In genomic region chr11:22539851-22540376, GRCh38 we compare ENCODE assay signal across 9 cellular contexts.
DNase-seq lines count a peak whose midpoint lies in the region; ATAC-seq, FAIRE-seq and TF ChIP-seq lines count a peak whose summit lies in the region.
"Had no signal": no experiment of that assay in that cellular context is flagged by ENCODE, and none has a peak within 500 bp of the region (broad histone marks: within the 10 kb centered on the region; RNA-seq: fewer than 3 reads in every experiment).

No MANE protein-coding gene starts in this region.

- H3K9me3 Mint-ChIP-seq in mesothelial cell of epicardium = peaks cover 5% of the 10 kb centered on the region
- H3K9me3 Mint-ChIP-seq: activated naive CD4-positive, alpha-beta T cell treated with anti-CD3 and anti-CD28 coated beads, Interleukin-2, amount 50 U/mL, for 24 hours had no signal

- 0 out of 2 replicates have a peak, but pooled peaks have one; percentile 18 for TF ChIP-seq CTCF in BJ (IDR thresholded peaks at IDR 0.05; ENCODE audit: insufficient read depth, low read depth, low read length)
- TF ChIP-seq CTCF in kidney (IDR thresholded peaks at IDR 0.05; ENCODE audit: borderline replicate concordance, extremely low read depth, insufficient read depth) = peak; percentile 19
- no peak for TF ChIP-seq CTCF in mesothelial cell of epicardium (IDR thresholded peaks at IDR 0.05; ENCODE audit: unreplicated experiment)

- CTCF ChIA-PET in BJ (lab: Yijun Ruan, JAX) = interaction anchor here (0.5 to 1.0 kb wide), 2 partner anchors 13 to 50 kb away, joined by 3 read pairs; no protein-coding TSS in a partner anchor

- no peaks in the 10 kb centered on the region for H3K36me3 Mint-ChIP-seq in mesothelial cell of epicardium
- H3K36me3 Mint-ChIP-seq: activated naive CD4-positive, alpha-beta T cell treated with anti-CD3 and anti-CD28 coated beads, Interleukin-2, amount 50 U/mL, for 24 hours had no signal

- H3K36me3 ChIP-seq in BJ (ENCODE audit: control insufficient read depth, insufficient read depth, low read length) (no peaks in the 10 kb centered on the region), kidney (ENCODE audit: control insufficient read depth in 1 of 2, insufficient read depth in 2 of 2, low read length in 2 of 2) (no peaks in the 10 kb centered on the region)

- POLR2A ChIA-PET in BJ (lab: Charles Lee) = no interaction called here

- no peaks in the 10 kb centered on the region for H3K27me3 ChIP-seq in BJ (ENCODE audit: control insufficient read depth, insufficient read depth, low read length)

- ATAC-seq in HG02885 (IDR thresholded peaks at IDR 0.05; ENCODE audit: poor library complexity, unreplicated experiment) = peak; percentile 42
- no peak for ATAC-seq in HG03460 (IDR thresholded peaks at IDR 0.05; ENCODE audit: unreplicated experiment)
- no peak for ATAC-seq in HG03521 (IDR thresholded peaks at IDR 0.05; ENCODE audit: unreplicated experiment)

- H3K9me3 ChIP-seq in kidney (ENCODE audit: control insufficient read depth in 1 of 2, low read length in 2 of 2) = no peaks in the 10 kb centered on the region

- no peak for DNase-seq in BJ (ENCODE audit: low read depth)
- peak; percentile 41 for DNase-seq in SK-N-DZ (ENCODE audit: low spot score)
- no peak for DNase-seq in kidney
- no peak for DNase-seq in activated effector memory CD4-positive, alpha-beta T cell treated with Interleukin-2 at 50 U/mL for 16 hours
- no peak for DNase-seq in mesothelial cell of epicardium (ENCODE audit: low spot score in 2 of 2, unreplicated experiment in 2 of 2)

- no peak overlapping the region for H3K9ac ChIP-seq in kidney (ENCODE audit: low read length in 2 of 2)

- H3K27ac ChIP-seq in kidney (ENCODE audit: low read depth in 2 of 2, low read length in 2 of 2) = no peak overlapping the region

- H3K4me1 ChIP-seq in kidney (ENCODE audit: control insufficient read depth in 1 of 2, insufficient read depth in 1 of 2, low read depth in 1 of 2, low read length in 2 of 2) = no peaks in the 10 kb centered on the region

- H3K4me3 ChIP-seq in BJ (ENCODE audit: low read depth, low read length) (no peak overlapping the region), kidney (ENCODE audit: low read length in 2 of 2) (no peak overlapping the region)

- no peak overlapping the region for H3K4me3 Mint-ChIP-seq in mesothelial cell of epicardium
- H3K4me3 Mint-ChIP-seq: activated naive CD4-positive, alpha-beta T cell treated with anti-CD3 and anti-CD28 coated beads, Interleukin-2, amount 50 U/mL, for 24 hours had no signal

- H3K4me1 Mint-ChIP-seq in mesothelial cell of epicardium = no peaks in the 10 kb centered on the region
- H3K4me1 Mint-ChIP-seq: activated naive CD4-positive, alpha-beta T cell treated with anti-CD3 and anti-CD28 coated beads, Interleukin-2, amount 50 U/mL, for 24 hours had no signal

- intact Hi-C loops in kidney (cut with DNase I) = no loop called here

- H3K27me3 Mint-ChIP-seq in mesothelial cell of epicardium (ENCODE audit: low read depth) = no peaks in the 10 kb centered on the region

- no peak overlapping the region for H3K27ac Mint-ChIP-seq in mesothelial cell of epicardium
- H3K27ac Mint-ChIP-seq: activated naive CD4-positive, alpha-beta T cell treated with anti-CD3 and anti-CD28 coated beads, Interleukin-2, amount 50 U/mL, for 24 hours had no signal

- FAIRE-seq in kidney (lab: Jason Lieb, UNC) = no peak
